In the genomic region with DNA sequence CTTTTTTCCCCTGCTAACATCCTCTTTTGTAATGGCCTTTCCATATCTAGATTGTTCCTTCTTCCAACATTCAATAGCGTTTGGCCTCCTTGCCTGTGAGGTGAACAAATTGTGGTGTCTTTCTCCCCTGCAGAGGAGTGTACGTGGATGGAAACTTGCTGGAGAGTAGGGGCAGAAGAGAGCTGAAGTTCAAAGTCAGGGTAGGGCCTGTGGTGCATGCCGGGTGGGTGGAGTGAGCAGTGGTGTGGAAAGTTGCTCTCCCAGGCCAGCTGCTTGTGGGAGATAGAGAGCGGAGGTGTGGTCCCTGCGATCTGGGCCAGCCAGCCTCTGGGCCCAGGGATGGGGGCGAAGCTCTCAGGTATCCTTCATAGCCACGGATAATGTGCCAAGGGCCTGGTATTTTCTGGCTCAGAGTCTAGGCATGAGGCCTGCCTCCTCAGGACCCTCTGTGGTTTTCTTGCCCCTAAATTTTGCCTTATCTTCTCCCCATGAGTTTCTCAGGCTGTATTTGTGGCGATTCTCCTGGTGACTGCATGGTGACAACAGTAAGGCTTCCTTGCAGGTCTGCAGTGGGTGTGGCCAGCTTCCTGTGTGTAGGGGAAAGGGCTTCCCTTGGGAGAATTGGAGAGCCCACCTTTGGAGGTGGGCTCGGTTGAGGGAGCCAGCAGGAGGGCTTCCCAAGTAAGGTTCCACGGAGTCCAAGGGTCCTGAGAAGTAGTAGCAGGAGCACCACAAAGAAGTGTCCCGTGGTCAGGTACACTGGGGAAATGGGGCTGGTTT, we compare ENCODE assay signal across 8 cellular contexts. TPM values are rescaled to one million over a fixed set of nuclear protein-coding genes. Genes with fewer than 3 reads are reported as not detected.
A peak's percentile ranks its signal among the peaks of the same experiment; 100 is the strongest.
DNase-seq lines count a peak whose midpoint lies in the region; ATAC-seq and TF ChIP-seq lines count a peak whose summit lies in the region.

No MANE protein-coding gene starts in this region.

- peak; percentile 59 for DNase-seq in activated T-cell treated with anti-CD3 and anti-CD28 coated beads, Interleukin-2, amount 50 U/mL, for 1 hour
- DNase-seq in NCI-H345 treated with DMSO at 0.1 percent for 48 hours (lab: John Stamatoyannopoulos, UW; ENCODE audit: unreplicated experiment) (no peak), SJCRH30 (no peak), inferior parietal cortex (ENCODE audit: extremely low spot score) (no peak), AG08396 (ENCODE audit: low spot score) (no peak)

- no peaks in the 10 kb centered on the region for H3K79me2 ChIP-seq in parathyroid adenoma

- H3K4me3 ChIP-seq in parathyroid adenoma (ENCODE audit: low read depth, low read length) (no peak overlapping the region), SJCRH30 (no peak overlapping the region)

- H3K9me3 ChIP-seq in parathyroid adenoma (ENCODE audit: control insufficient read depth, low read length) (no peaks in the 10 kb centered on the region), SJCRH30 (replicated peaks) (no peaks in the 10 kb centered on the region)

- H2AFZ ChIP-seq in parathyroid adenoma = no peak overlapping the region

- no peaks in the 10 kb centered on the region for H3K4me1 ChIP-seq in parathyroid adenoma
- H3K4me1 ChIP-seq in SJCRH30 = no peaks in the 10 kb centered on the region

- H3K9ac ChIP-seq in parathyroid adenoma = no peak overlapping the region

- H3K27me3 ChIP-seq in parathyroid adenoma (ENCODE audit: control insufficient read depth, insufficient read depth, low read length) = no peaks in the 10 kb centered on the region
- H3K27me3 ChIP-seq in SJCRH30 = no peaks in the 10 kb centered on the region

- no peak for TF ChIP-seq CTCF in parathyroid adenoma (IDR thresholded peaks at IDR 0.05)

- H3K36me3 ChIP-seq in parathyroid adenoma (ENCODE audit: control insufficient read depth, insufficient read depth, low read length) (no peaks in the 10 kb centered on the region), SJCRH30 (no peaks in the 10 kb centered on the region)

- ATAC-seq in GM18907 (IDR thresholded peaks at IDR 0.05; ENCODE audit: unreplicated experiment) = peak; percentile 53
- ATAC-seq in HG03135 (IDR thresholded peaks at IDR 0.05; ENCODE audit: unreplicated experiment) = peak; percentile 56

- no peak overlapping the region for H3K4me2 ChIP-seq in parathyroid adenoma (ENCODE audit: low read length)

- H3K27ac ChIP-seq in parathyroid adenoma = peak overlapping the region; percentile 19
- no peak overlapping the region for H3K27ac ChIP-seq in SJCRH30

RNA-seq across cellular contexts. Expression of gene RGCC, which starts 6.7 kb away (rescaled TPM):
- not detected in 2 replicates for total RNA-seq in SJCRH30 (2014; rRNA removed; shearing (Covaris generic))
